In the genomic region with DNA sequence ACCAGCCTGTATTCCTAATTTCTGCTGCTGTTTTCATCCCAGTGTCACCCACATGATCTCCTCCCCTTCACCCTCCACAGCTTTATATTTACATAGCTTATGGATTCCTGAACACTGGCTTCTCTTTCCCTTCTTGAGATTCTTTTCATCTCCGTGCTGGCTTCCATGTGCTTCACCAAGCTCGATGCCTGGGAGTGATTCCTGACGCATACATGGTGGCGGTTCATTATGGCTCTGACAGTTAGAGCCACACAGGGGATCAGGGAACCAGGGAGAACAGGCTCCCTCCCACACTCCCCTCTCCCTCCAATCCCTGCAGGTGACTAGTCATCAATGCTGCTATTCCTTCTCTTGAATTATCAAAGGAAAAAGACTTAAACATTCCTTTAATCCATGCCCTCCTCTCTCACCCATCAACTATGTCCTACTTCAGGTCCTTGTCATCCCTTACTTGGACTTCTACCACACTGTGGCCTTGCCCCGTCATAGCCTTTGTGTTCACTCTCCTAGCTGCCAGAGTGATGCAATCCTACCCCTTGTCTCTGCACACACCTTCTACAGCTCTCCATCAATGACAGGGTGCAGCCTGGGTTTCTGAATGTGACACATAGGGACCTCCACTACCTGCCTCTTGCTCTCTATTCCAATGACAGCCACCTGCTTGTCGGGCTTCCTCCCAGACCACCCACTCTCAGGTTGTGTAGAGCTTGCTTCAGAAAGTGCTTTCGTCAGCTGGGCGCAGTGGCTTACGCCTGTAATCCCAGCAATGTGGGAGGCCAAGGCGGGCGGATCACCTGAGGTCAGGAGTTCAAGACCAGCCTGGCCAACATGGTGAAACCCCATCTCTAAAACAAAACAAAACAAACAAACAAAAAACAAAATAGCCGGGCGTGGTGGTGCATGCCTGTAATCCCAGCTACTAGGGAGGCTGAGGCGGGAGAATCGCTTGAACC, we compare ENCODE assay signal across 31 cellular contexts. TPM values are rescaled to one million over a fixed set of nuclear protein-coding genes. Genes with fewer than 3 reads are reported as not detected.
"Had no signal": no experiment of that assay in that cellular context is flagged by ENCODE, and none has a peak within 500 bp of the region (broad histone marks: within the 10 kb centered on the region; RNA-seq: fewer than 3 reads in every experiment).

No MANE protein-coding gene starts in this region.

- H3K9me3 Mint-ChIP-seq: mesothelial cell of epicardium; natural killer cell treated with Interleukin-12 subunit alpha and Interleukin-12 subunit beta and Interleukin-15 and Interleukin-18, amount 100 ng/mL, for 72 hours; stimulated activated effector memory CD8-positive, alpha-beta T cell treated with anti-CD3 and anti-CD28 coated beads, Interleukin-12 subunit alpha, Interleukin-12 subunit beta, amount 100 ng/mL, for 72 hours; stimulated activated naive CD8-positive, alpha-beta T cell treated with anti-CD3 and anti-CD28 coated beads, Interleukin-15, Interleukin-2, amounts not matched to agents 100 ng/mL and 50 ng/mL, for 24 hours; type B pancreatic cell had no signal

- H3K4me1 ChIP-seq: left ventricle myocardium inferior, pancreas, prostate gland, sigmoid colon, suprapubic skin, tibial artery, uterus had no signal

- H3K36me3 ChIP-seq: left ventricle myocardium inferior, pancreas, prostate gland, sigmoid colon, suprapubic skin, thoracic aorta, tibial artery, uterus had no signal

- H3K4me2 ChIP-seq: hepatocyte, smooth muscle cell had no signal

- H3K4me3 Mint-ChIP-seq: mesothelial cell of epicardium; naive thymus-derived CD4-positive, alpha-beta T cell; natural killer cell treated with Interleukin-12 subunit alpha and Interleukin-12 subunit beta and Interleukin-15 and Interleukin-18, amount 100 ng/mL, for 72 hours; stimulated activated effector memory CD8-positive, alpha-beta T cell treated with anti-CD3 and anti-CD28 coated beads, Interleukin-12 subunit alpha, Interleukin-12 subunit beta, amount 100 ng/mL, for 72 hours; stimulated activated naive CD8-positive, alpha-beta T cell treated with anti-CD3 and anti-CD28 coated beads, Interleukin-15, Interleukin-2, amounts not matched to agents 100 ng/mL and 50 ng/mL, for 24 hours; type B pancreatic cell had no signal

- H3K4me3 ChIP-seq: hepatocyte, left ventricle myocardium inferior, lung, mucosa of descending colon, pancreas, prostate gland, sigmoid colon, smooth muscle cell, suprapubic skin, thoracic aorta, tibial artery, uterus had no signal

- DNase-seq: islet precursor cell; left ventricle myocardium inferior; mesendoderm; mucosa of descending colon; naive thymus-derived CD4-positive, alpha-beta T cell; pancreas; retina; right cardiac atrium; sigmoid colon; stimulated activated CD4-positive, alpha-beta T cell treated with anti-CD3 and anti-CD28 coated beads, Interleukin-12 subunit alpha, Interleukin-12 subunit beta, amount 100 ng/mL, for 4 hours; stimulated activated CD4-positive, alpha-beta T cell treated with anti-CD3 and anti-CD28 coated beads, Interleukin-15, amount 100 ng/mL, for 24 hours; stimulated activated CD4-positive, alpha-beta T cell treated with anti-CD3 and anti-CD28 coated beads, Interleukin-4, amount 100 ng/mL, for 24 hours; stimulated activated naive CD4-positive, alpha-beta T cell; tibial artery; uterus had no signal

- H3K9me3 ChIP-seq: left ventricle myocardium inferior, mucosa of descending colon, pancreas, prostate gland, sigmoid colon, suprapubic skin, thoracic aorta, tibial artery, uterus had no signal

- H3K27ac ChIP-seq: hepatocyte, left ventricle myocardium inferior, pancreas, prostate gland, sigmoid colon, suprapubic skin, thoracic aorta, tibial artery, uterus had no signal

- H3K79me2 ChIP-seq: hepatocyte had no signal

- H3K36me3 Mint-ChIP-seq: mesothelial cell of epicardium; naive thymus-derived CD4-positive, alpha-beta T cell; natural killer cell treated with Interleukin-12 subunit alpha and Interleukin-12 subunit beta and Interleukin-15 and Interleukin-18, amount 100 ng/mL, for 72 hours; stimulated activated effector memory CD8-positive, alpha-beta T cell treated with anti-CD3 and anti-CD28 coated beads, Interleukin-12 subunit alpha, Interleukin-12 subunit beta, amount 100 ng/mL, for 72 hours; type B pancreatic cell had no signal

- H3K27me3 ChIP-seq: hepatocyte, pancreas, sigmoid colon, uterus had no signal

- H3K4me1 Mint-ChIP-seq: mesothelial cell of epicardium; stimulated activated effector memory CD8-positive, alpha-beta T cell treated with anti-CD3 and anti-CD28 coated beads, Interleukin-12 subunit alpha, Interleukin-12 subunit beta, amount 100 ng/mL, for 72 hours had no signal

- H3K27ac Mint-ChIP-seq: mesothelial cell of epicardium; naive thymus-derived CD4-positive, alpha-beta T cell; natural killer cell treated with Interleukin-12 subunit alpha and Interleukin-12 subunit beta and Interleukin-15 and Interleukin-18, amount 100 ng/mL, for 72 hours; stimulated activated effector memory CD8-positive, alpha-beta T cell treated with anti-CD3 and anti-CD28 coated beads, Interleukin-12 subunit alpha, Interleukin-12 subunit beta, amount 100 ng/mL, for 72 hours; stimulated activated naive CD8-positive, alpha-beta T cell treated with anti-CD3 and anti-CD28 coated beads, Interleukin-15, Interleukin-2, amounts not matched to agents 100 ng/mL and 50 ng/mL, for 24 hours; type B pancreatic cell had no signal

- ATAC-seq: mucosa of descending colon; naive thymus-derived CD4-positive, alpha-beta T cell; natural killer cell treated with Interleukin-12 subunit alpha and Interleukin-12 subunit beta and Interleukin-15 and Interleukin-18, amount 100 ng/mL, for 72 hours; pancreas; right cardiac atrium; stimulated activated effector memory CD8-positive, alpha-beta T cell treated with anti-CD3 and anti-CD28 coated beads, Interleukin-12 subunit alpha, Interleukin-12 subunit beta, amount 100 ng/mL, for 72 hours had no signal

- H2AFZ ChIP-seq: hepatocyte had no signal

RNA-seq across cellular contexts. Expression of a gene that starts 43.6 kb away (rescaled TPM):
- total RNA-seq: kidney epithelial cell; left ventricle myocardium inferior; lower leg skin; lung; naive thymus-derived CD4-positive, alpha-beta T cell; natural killer cell treated with Interleukin-12 subunit alpha and Interleukin-12 subunit beta and Interleukin-15 and Interleukin-18, amount 100 ng/mL, for 72 hours; osteoblast; pancreas; right cardiac atrium; sigmoid colon; smooth muscle cell; subcutaneous adipose tissue; suprapubic skin; thoracic aorta; ureter; uterus had no signal
- polyA plus RNA-seq: hepatocyte; naive thymus-derived CD4-positive, alpha-beta T cell; pancreas; right cardiac atrium had no signal
